ENCODE assay signal across 1 cellular context in genomic region chr9:127395491-127396252, GRCh38.
TF ChIP-seq lines count a peak whose summit lies in the region.

No MANE protein-coding gene starts in this region.

TF ChIP-seq in K562, 482 proteins besides CTCF, POLR2A, EP300 and RAD21:
- TF ChIP-seq FOSL1 (tag; conservative IDR thresholded peaks at IDR 0.05) (peak; percentile 32; the same call in 1 of the 2 replicates), RCOR1 (IDR thresholded peaks at IDR 0.05; ENCODE audit: borderline replicate concordance in 1 of 2, low read depth in 2 of 2, low read length in 2 of 2) (peak in 1 of 2 experiments; percentile 20; a peak in 1 of 4 replicates), CEBPG (CRISPR knock-in tag; IDR thresholded peaks at IDR 0.05) (0 out of 2 replicates have a peak, but pooled peaks have one; percentile 21), CEBPG (tag; conservative IDR thresholded peaks at IDR 0.05 in 1 of 2, IDR thresholded peaks at IDR 0.05 in 1 of 2) (no peak), HBP1 (CRISPR knock-in tag; IDR thresholded peaks at IDR 0.05) (no peak)
TF ChIP-seq in K562: peak in this region for 3.
